Comparison of ENCODE assay signal across 26 cellular contexts in the genomic region with DNA sequence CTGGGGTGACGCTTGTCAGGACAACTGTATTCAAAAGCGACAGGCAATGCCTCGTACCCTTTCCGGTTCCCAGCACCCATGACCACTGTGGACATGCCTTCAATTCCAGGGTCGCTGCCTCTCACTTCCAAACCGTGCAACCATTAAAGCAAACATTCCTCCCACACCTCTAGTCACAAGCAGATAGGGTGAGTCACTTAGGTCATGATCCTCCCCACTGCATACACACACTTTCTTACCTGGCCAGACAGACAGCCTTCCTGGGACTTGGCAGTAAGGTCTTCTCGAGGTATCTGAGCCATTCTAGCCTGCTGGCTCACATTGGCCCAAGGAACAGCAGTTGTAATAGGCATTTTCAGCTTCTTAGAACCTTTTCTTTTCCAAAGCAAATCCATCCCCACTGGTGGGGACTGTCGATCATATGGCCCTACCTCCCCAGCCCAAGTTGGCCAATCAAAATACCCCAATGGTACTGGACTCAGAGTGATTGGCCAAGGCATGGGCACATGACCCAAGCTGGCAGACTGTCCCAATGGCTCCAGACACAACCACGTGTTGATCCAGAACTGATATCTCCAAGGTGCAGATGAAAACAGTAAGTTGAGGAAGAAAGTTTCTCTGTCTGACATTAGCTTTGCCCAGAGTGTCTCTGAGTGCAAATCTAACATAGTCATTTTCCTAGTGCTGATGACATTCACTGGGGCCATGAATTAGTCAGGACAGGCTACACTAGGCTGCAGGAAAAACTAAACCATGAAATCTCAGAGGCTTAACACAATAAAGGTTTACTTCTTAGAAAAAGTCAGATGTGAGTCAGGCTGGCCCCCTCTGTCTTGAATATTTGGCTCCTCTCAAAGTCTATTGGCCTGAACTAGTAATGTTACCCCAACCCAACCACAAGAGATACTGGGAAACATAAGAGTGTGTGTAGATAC.
DNase-seq lines count a peak whose midpoint lies in the region; ATAC-seq and TF ChIP-seq lines count a peak whose summit lies in the region.
"Had no signal": no experiment of that assay in that cellular context is flagged by ENCODE, and none has a peak within 500 bp of the region (broad histone marks: within the 10 kb centered on the region; RNA-seq: fewer than 3 reads in every experiment).

No MANE protein-coding gene starts in this region.

- no peaks in the 10 kb centered on the region for H3K36me3 ChIP-seq in mammary epithelial cell (ENCODE audit: insufficient read depth, low read length)
- H3K36me3 ChIP-seq: BLaER1 had no signal

- WGBS in mammary epithelial cell (ENCODE audit: low coverage, missing lambda C conversion rate) = 62% methylated on average over 7 of the region's 9 CpGs

- peak; percentile 62 to 65 for ATAC-seq in activated T-cell treated with anti-CD3 and anti-CD28 coated beads, Interleukin-2, amount 50 U/mL, for 4 hours
- ATAC-seq in stimulated activated effector memory CD8-positive, alpha-beta T cell treated with anti-CD3 and anti-CD28 coated beads, Interleukin-12 subunit alpha, Interleukin-12 subunit beta, amount 100 ng/mL, for 72 hours = peak; percentile 90
- ATAC-seq in HG03432 (IDR thresholded peaks at IDR 0.05; ENCODE audit: unreplicated experiment) = no peak
- ATAC-seq: SK-N-SH treated with all-trans-retinoic acid at 6 μM for 48 hours had no signal

- no peak overlapping the region for H2AFZ ChIP-seq in mammary epithelial cell (ENCODE audit: low read depth, low read length)

- no peaks in the 10 kb centered on the region for H3K9me3 ChIP-seq in mammary epithelial cell (replicated peaks; ENCODE audit: insufficient read depth, low read length)
- H3K9me3 ChIP-seq: BLaER1, Caco-2 had no signal

- no peaks in the 10 kb centered on the region for H3K27me3 ChIP-seq in mammary epithelial cell (ENCODE audit: insufficient read depth, low read length)
- H3K27me3 ChIP-seq: BLaER1 had no signal

- peaks cover 9% of the 10 kb centered on the region for H3K27me3 Mint-ChIP-seq in activated T-cell treated with anti-CD3 and anti-CD28 coated beads, Interleukin-2, amount 50 U/mL, for 4 hours (ENCODE audit: low read depth)

- H3K36me3 Mint-ChIP-seq in activated T-cell treated with anti-CD3 and anti-CD28 coated beads, Interleukin-2, amount 50 U/mL, for 4 hours (ENCODE audit: insufficient read depth) = no peaks in the 10 kb centered on the region
- H3K36me3 Mint-ChIP-seq in stimulated activated effector memory CD8-positive, alpha-beta T cell treated with anti-CD3 and anti-CD28 coated beads, Interleukin-12 subunit alpha, Interleukin-12 subunit beta, amount 100 ng/mL, for 72 hours = no peaks in the 10 kb centered on the region
- H3K36me3 Mint-ChIP-seq: WTC11 had no signal

- no peak overlapping the region for H3K4me3 Mint-ChIP-seq in activated T-cell treated with anti-CD3 and anti-CD28 coated beads, Interleukin-2, amount 50 U/mL, for 4 hours
- H3K4me3 Mint-ChIP-seq in stimulated activated effector memory CD8-positive, alpha-beta T cell treated with anti-CD3 and anti-CD28 coated beads, Interleukin-12 subunit alpha, Interleukin-12 subunit beta, amount 100 ng/mL, for 72 hours = no peak overlapping the region
- H3K4me3 Mint-ChIP-seq: endodermal cell, WTC11 had no signal

- H3K4me1 ChIP-seq in mammary epithelial cell (ENCODE audit: insufficient read depth, low read length) = no peaks in the 10 kb centered on the region
- H3K4me1 ChIP-seq: Caco-2 had no signal

- H3K4me1 Mint-ChIP-seq in activated T-cell treated with anti-CD3 and anti-CD28 coated beads, Interleukin-2, amount 50 U/mL, for 4 hours (ENCODE audit: low read depth) = peaks cover 2% of the 10 kb centered on the region
- peaks cover 13% of the 10 kb centered on the region for H3K4me1 Mint-ChIP-seq in stimulated activated effector memory CD8-positive, alpha-beta T cell treated with anti-CD3 and anti-CD28 coated beads, Interleukin-12 subunit alpha, Interleukin-12 subunit beta, amount 100 ng/mL, for 72 hours

- TF ChIP-seq RAD21 in Ishikawa (IDR thresholded peaks at IDR 0.05; ENCODE audit: low read depth) = no peak

- no peak for TF ChIP-seq EP300 in Ishikawa (IDR thresholded peaks at IDR 0.05; ENCODE audit: borderline replicate concordance)

- intact Hi-C loops in mammary epithelial cell (cut with micrococcal nuclease) = no loop called here

- no peak overlapping the region for H3K4me3 ChIP-seq in mammary epithelial cell (replicated peaks in 1 of 3; ENCODE audit: insufficient read depth in 1 of 3, low read depth in 2 of 3, low read length in 3 of 3)
- H3K4me3 ChIP-seq: BLaER1 had no signal

- no TSS peak for BruUV-seq in mammary epithelial cell (replicated peaks; lab: Mats Ljungman, UMichigan)

- dilution Hi-C loops in mammary epithelial cell (cut with HindIII; ENCODE audit: low sequenced_read_pairs) = no loop called here

- DNase-seq in activated T-cell treated with anti-CD3 and anti-CD28 coated beads, Interleukin-2, amount 50 U/mL, for 4 hours = no peak
- DNase-seq in activated T-cell treated with anti-CD3 and anti-CD28 coated beads for 4 hours (no peak), mammary epithelial cell (peak; percentile 32), NCI-H2171 treated with DMSO at 0.1 percent for 48 hours (lab: John Stamatoyannopoulos, UW) (no peak), NCI-H1436 (lab: John Stamatoyannopoulos, UW) (no peak)
- peak in 1 of 2 donors; percentile 54 for DNase-seq in stimulated activated effector memory CD8-positive, alpha-beta T cell treated with anti-CD3 and anti-CD28 coated beads, Interleukin-12 subunit alpha, Interleukin-12 subunit beta, amount 100 ng/mL, for 72 hours (ENCODE audit: low spot score in 2 of 2)
- DNase-seq: ACHN, activated gamma-delta T cell, Caco-2, cortex of kidney, EL, endodermal cell, left cardiac atrium, mesendoderm, MM.1S, NCI-H146, NCI-H2171, NCI-H526, nucleus accumbens, RPMI8226 had no signal

- no peak overlapping the region for H3K4me2 ChIP-seq in mammary epithelial cell (ENCODE audit: insufficient read depth, low read depth, low read length)

- H3K9ac ChIP-seq in mammary epithelial cell (ENCODE audit: insufficient read depth, low read length) = no peak overlapping the region
- H3K9ac ChIP-seq: BLaER1 had no signal

- peak overlapping the region; percentile 73 for H3K27ac Mint-ChIP-seq in stimulated activated effector memory CD8-positive, alpha-beta T cell treated with anti-CD3 and anti-CD28 coated beads, Interleukin-12 subunit alpha, Interleukin-12 subunit beta, amount 100 ng/mL, for 72 hours
- H3K27ac Mint-ChIP-seq: endodermal cell, WTC11 had no signal

- H3K27ac ChIP-seq in mammary epithelial cell (ENCODE audit: insufficient read depth, low read depth, low read length) = no peak overlapping the region
- H3K27ac ChIP-seq: BLaER1, HL-60 had no signal

- CTCF ChIA-PET in mammary epithelial cell (lab: Charles Lee; ENCODE audit: low non-redundant PET) = no interaction called here

- in situ Hi-C loops in mammary epithelial cell (cut with MboI; ENCODE audit: low sequenced_read_pairs in 2 of 2) = no loop called here

- no peaks in the 10 kb centered on the region for H3K9me3 Mint-ChIP-seq in activated T-cell treated with anti-CD3 and anti-CD28 coated beads, Interleukin-2, amount 50 U/mL, for 4 hours
- peaks cover 3% of the 10 kb centered on the region for H3K9me3 Mint-ChIP-seq in stimulated activated effector memory CD8-positive, alpha-beta T cell treated with anti-CD3 and anti-CD28 coated beads, Interleukin-12 subunit alpha, Interleukin-12 subunit beta, amount 100 ng/mL, for 72 hours
- H3K9me3 Mint-ChIP-seq: endodermal cell had no signal

- no peaks in the 10 kb centered on the region for H4K20me1 ChIP-seq in mammary epithelial cell (ENCODE audit: insufficient read depth, low read length)
- H4K20me1 ChIP-seq: BLaER1 had no signal

- no peak for TF ChIP-seq CTCF in mammary epithelial cell (conservative IDR thresholded peaks at IDR 0.05 in 1 of 2, IDR thresholded peaks at IDR 0.05 in 1 of 2; ENCODE audit: extremely low read depth in 1 of 2, insufficient read depth in 1 of 2, low read depth in 1 of 2, low read length in 2 of 2)

- H3K79me2 ChIP-seq in mammary epithelial cell (ENCODE audit: insufficient read depth, low read length) = no peaks in the 10 kb centered on the region

TF ChIP-seq in Ishikawa, 13 proteins besides CTCF, POLR2A, EP300 and RAD21:
- peak; percentile 42; the same call in 1 of the 2 replicates for TF ChIP-seq USF1 (IDR thresholded peaks at IDR 0.05)
- TF ChIP-seq EGR1 (IDR thresholded peaks at IDR 0.05) = no peak
